Comparison of ENCODE assay signal across 1 cellular context in the genomic region with DNA sequence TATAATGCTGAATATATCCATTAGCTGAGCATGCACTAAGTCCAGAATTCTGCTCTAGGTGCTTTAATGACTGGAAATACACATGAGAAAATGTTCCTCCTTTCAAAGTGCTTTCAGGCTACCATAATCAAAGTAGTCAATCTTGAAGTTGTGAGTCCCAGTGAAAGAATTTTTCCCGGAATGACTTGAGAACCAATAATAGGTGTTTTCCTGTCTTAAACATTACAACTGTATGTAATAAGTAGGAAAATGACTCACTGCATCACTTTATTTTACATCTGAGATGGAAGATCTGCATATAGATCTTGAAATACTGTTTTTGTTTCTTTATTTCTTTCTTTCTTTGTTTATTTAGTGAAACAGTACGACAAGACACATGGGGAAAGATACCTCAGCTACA.
TF ChIP-seq lines count a peak whose summit lies in the region.

No MANE protein-coding gene starts in this region.

TF ChIP-seq in endothelial cell of umbilical vein, 7 proteins besides CTCF, POLR2A, EP300 and RAD21:
- TF ChIP-seq POLR2AphosphoS5 (IDR thresholded peaks at IDR 0.05; ENCODE audit: insufficient read depth, low read depth, low read length) (no peak), GATA2 (IDR thresholded peaks at IDR 0.05; ENCODE audit: insufficient read depth, insufficient read length, low read depth, low read length) (peak; percentile 31), JUN (IDR thresholded peaks at IDR 0.05; ENCODE audit: borderline replicate concordance, insufficient read depth, insufficient read length, low read depth) (peak; percentile 5), FOS (IDR thresholded peaks at IDR 0.05; ENCODE audit: borderline replicate concordance, insufficient read depth, low read length) (peak; percentile 52), EZH2 (IDR thresholded peaks at IDR 0.05; ENCODE audit: borderline replicate concordance, low read depth, low read length, severe bottlenecking) (no peak), MYC (IDR thresholded peaks at IDR 0.05; ENCODE audit: low read depth, low read length) (no peak)
- TF ChIP-seq, protein P1, sequence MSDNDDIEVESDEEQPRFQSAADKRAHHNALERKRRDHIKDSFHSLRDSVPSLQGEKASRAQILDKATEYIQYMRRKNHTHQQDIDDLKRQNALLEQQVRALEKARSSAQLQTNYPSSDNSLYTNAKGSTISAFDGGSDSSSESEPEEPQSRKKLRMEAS (IDR thresholded peaks at IDR 0.05; ENCODE audit: insufficient read depth, insufficient read length) = no peak
